Comparison of ENCODE assay signal across 9 cellular contexts in the genomic region with DNA sequence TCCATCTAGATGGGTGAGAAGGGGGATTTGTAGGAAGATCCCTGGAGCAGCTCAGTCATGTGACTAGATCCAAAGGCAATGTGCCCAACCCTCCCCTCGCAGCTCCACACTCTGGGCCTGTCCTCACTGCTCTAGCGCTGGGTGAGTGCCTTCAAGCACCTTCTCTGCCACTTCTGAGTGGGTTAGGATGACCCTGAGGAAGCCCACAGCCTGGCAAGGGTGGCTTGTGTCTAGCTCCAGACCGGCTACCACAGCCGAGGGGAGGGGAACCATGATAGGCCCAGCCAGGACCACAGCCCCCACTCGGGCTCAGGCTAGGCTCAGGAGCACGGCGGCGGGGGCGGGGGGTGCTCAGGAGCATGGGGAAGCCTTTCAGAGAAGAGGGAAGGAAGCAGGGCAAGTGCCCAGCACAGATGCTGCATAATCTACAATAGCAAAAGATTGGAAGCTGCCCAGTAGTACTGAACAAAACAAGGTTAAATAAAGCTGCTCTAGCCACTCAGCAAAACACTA. TPM values are rescaled to one million over a fixed set of nuclear protein-coding genes. Genes with fewer than 3 reads are reported as not detected.
A peak's percentile ranks its signal among the peaks of the same experiment; 100 is the strongest.
DNase-seq lines count a peak whose midpoint lies in the region; ATAC-seq and TF ChIP-seq lines count a peak whose summit lies in the region.
"Had no signal": no experiment of that assay in that cellular context is flagged by ENCODE, and none has a peak within 500 bp of the region (broad histone marks: within the 10 kb centered on the region; RNA-seq: fewer than 3 reads in every experiment).

No MANE protein-coding gene starts in this region.

- H3K27me3 ChIP-seq in H7 (ENCODE audit: control insufficient read depth, insufficient read depth, low read length) (no peaks in the 10 kb centered on the region), WERI-Rb-1 (ENCODE audit: insufficient read depth, low read depth, severe bottlenecking) (no peaks in the 10 kb centered on the region), left ventricle myocardium inferior (ENCODE audit: low read depth) (no peaks in the 10 kb centered on the region), sigmoid colon (no peaks in the 10 kb centered on the region)

- CTCF ChIA-PET in activated naive CD4-positive, alpha-beta T cell treated with anti-CD3 and anti-CD28 coated beads for 36 hours (lab: Charles Lee), result no interaction called here

- H3K27ac ChIP-seq in WERI-Rb-1 (0 out of 2 replicates have a peak overlapping the region, but pooled peaks have one; percentile 27), left ventricle myocardium inferior (replicated peaks) (peak overlapping the region; percentile 52), sigmoid colon (peak overlapping the region; percentile 62 to 92 (median 85))

- intact Hi-C loops in left ventricle myocardium inferior (cut with micrococcal nuclease), result no loop called here
- intact Hi-C loops in sigmoid colon (cut with DNase I), result no loop called here
- intact Hi-C loops in activated naive CD4-positive, alpha-beta T cell treated with anti-CD3 and anti-CD28 coated beads for 36 hours (cut with micrococcal nuclease), result no loop called here

- peaks cover 24% of the 10 kb centered on the region for H3K4me1 ChIP-seq in left ventricle myocardium inferior
- H3K4me1 ChIP-seq in sigmoid colon, result peaks cover 0 to 67% (median 47%) of the 10 kb centered on the region in 4 donors

- no peak for TF ChIP-seq EP300 in sigmoid colon (IDR thresholded peaks at IDR 0.05)

- no peak overlapping the region for H3K27ac Mint-ChIP-seq in activated naive CD4-positive, alpha-beta T cell treated with anti-CD3 and anti-CD28 coated beads for 36 hours
- no peak overlapping the region for H3K27ac Mint-ChIP-seq in activated T-cell treated with anti-CD3 and anti-CD28 coated beads, Interleukin-2, amount 50 U/mL, for 24 hours

- H3K4me1 Mint-ChIP-seq in activated naive CD4-positive, alpha-beta T cell treated with anti-CD3 and anti-CD28 coated beads for 36 hours (ENCODE audit: low read depth), result no peaks in the 10 kb centered on the region
- H3K4me1 Mint-ChIP-seq in activated T-cell treated with anti-CD3 and anti-CD28 coated beads, Interleukin-2, amount 50 U/mL, for 24 hours (ENCODE audit: low read depth), result no peaks in the 10 kb centered on the region

- no peak for TF ChIP-seq CTCF in WERI-Rb-1 (IDR thresholded peaks at IDR 0.05; ENCODE audit: low read depth, low read length)
- no peak for TF ChIP-seq CTCF in left ventricle myocardium inferior (IDR thresholded peaks at IDR 0.05; ENCODE audit: borderline replicate concordance)
- TF ChIP-seq CTCF in sigmoid colon (IDR thresholded peaks at IDR 0.05), result no peak

- DNase-seq in H7 (peak; percentile 53), WERI-Rb-1 (peak; percentile 31), left ventricle myocardium inferior (no peak), sigmoid colon (peak; percentile 79), hepatic stellate cell (ENCODE audit: low spot score) (no peak)
- DNase-seq in activated naive CD4-positive, alpha-beta T cell treated with anti-CD3 and anti-CD28 coated beads for 36 hours, result no peak
- DNase-seq in activated T-cell treated with anti-CD3 and anti-CD28 coated beads, Interleukin-2, amount 50 U/mL, for 24 hours, result no peak

- no peak for TF ChIP-seq POLR2A in sigmoid colon (IDR thresholded peaks at IDR 0.05)

- H3K4me3 ChIP-seq in H7 (ENCODE audit: insufficient read depth, low read depth, low read length), result no peak overlapping the region
- no peak overlapping the region for H3K4me3 ChIP-seq in WERI-Rb-1 (ENCODE audit: low read depth, low read length)
- no peak overlapping the region for H3K4me3 ChIP-seq in left ventricle myocardium inferior
- H3K4me3 ChIP-seq in sigmoid colon, result peak overlapping the region in 1 of 4 donors; percentile 11
- H3K4me3 ChIP-seq: coronary artery had no signal

- ATAC-seq in HG03469 (IDR thresholded peaks at IDR 0.05; ENCODE audit: unreplicated experiment), result no peak

- H3K27me3 Mint-ChIP-seq in activated naive CD4-positive, alpha-beta T cell treated with anti-CD3 and anti-CD28 coated beads for 36 hours (ENCODE audit: low read depth), result no peaks in the 10 kb centered on the region
- peaks cover 5% of the 10 kb centered on the region for H3K27me3 Mint-ChIP-seq in activated T-cell treated with anti-CD3 and anti-CD28 coated beads, Interleukin-2, amount 50 U/mL, for 24 hours

- no peaks in the 10 kb centered on the region for H3K9me3 ChIP-seq in WERI-Rb-1 (ENCODE audit: severe bottlenecking)
- no peaks in the 10 kb centered on the region for H3K9me3 ChIP-seq in left ventricle myocardium inferior (replicated peaks)
- H3K9me3 ChIP-seq in sigmoid colon, result no peaks in the 10 kb centered on the region

- 54 to 73% methylated on average over 9 of the region's 9 CpGs for WGBS in sigmoid colon, 2 donors

- H3K36me3 ChIP-seq in H7 (replicated peaks; ENCODE audit: control insufficient read depth, insufficient read depth, low read length) (no peaks in the 10 kb centered on the region), WERI-Rb-1 (no peaks in the 10 kb centered on the region), left ventricle myocardium inferior (no peaks in the 10 kb centered on the region), sigmoid colon (no peaks in the 10 kb centered on the region)

- no peaks in the 10 kb centered on the region for H3K36me3 Mint-ChIP-seq in activated naive CD4-positive, alpha-beta T cell treated with anti-CD3 and anti-CD28 coated beads for 36 hours (ENCODE audit: low read depth)
- H3K36me3 Mint-ChIP-seq in activated T-cell treated with anti-CD3 and anti-CD28 coated beads, Interleukin-2, amount 50 U/mL, for 24 hours (ENCODE audit: low read depth), result no peaks in the 10 kb centered on the region

- H3K4me3 Mint-ChIP-seq in activated naive CD4-positive, alpha-beta T cell treated with anti-CD3 and anti-CD28 coated beads for 36 hours, result no peak overlapping the region
- no peak overlapping the region for H3K4me3 Mint-ChIP-seq in activated T-cell treated with anti-CD3 and anti-CD28 coated beads, Interleukin-2, amount 50 U/mL, for 24 hours

- no peaks in the 10 kb centered on the region for H3K9me3 Mint-ChIP-seq in activated naive CD4-positive, alpha-beta T cell treated with anti-CD3 and anti-CD28 coated beads for 36 hours
- H3K9me3 Mint-ChIP-seq in activated T-cell treated with anti-CD3 and anti-CD28 coated beads, Interleukin-2, amount 50 U/mL, for 24 hours, result no peaks in the 10 kb centered on the region

RNA-seq across cellular contexts. Expression of a gene that starts 1.7 kb away (rescaled TPM):
- total RNA-seq in H7 (2014; rRNA removed; shearing (Covaris generic)), result 0.14 TPM in 1 of 2 replicates, not detected in the other
- total RNA-seq in left ventricle myocardium inferior (not detected), sigmoid colon (not detected)
- polyA plus RNA-seq in sigmoid colon, result under 1 TPM in 1 of 3 donors, not detected in 2; 0.26 TPM
- total RNA-seq in activated naive CD4-positive, alpha-beta T cell treated with anti-CD3 and anti-CD28 coated beads for 36 hours, result not detected

Comparison
In these comparisons a context has a peak if more than half of its experiments do, and no peak if none do; other contexts are left out.
1. DNase-seq: peak in H7 (single experiment), WERI-Rb-1 (single experiment) and sigmoid colon (single experiment); none in left ventricle myocardium inferior (single experiment), hepatic stellate cell (single experiment), activated naive CD4-positive, alpha-beta T cell treated with anti-CD3 and anti-CD28 coated beads for 36 hours (single experiment) and activated T-cell treated with anti-CD3 and anti-CD28 coated beads, Interleukin-2, amount 50 U/mL, for 24 hours (single experiment).
2. H3K27ac ChIP-seq: peak in every context shown above with its lines; median percentile 85 in sigmoid colon; 52 in left ventricle myocardium inferior; 27 in WERI-Rb-1.